ENCODE assay signal across 12 cellular contexts in genomic region chr12:105204916-105205315, GRCh38. TPM values are rescaled to one million over a fixed set of nuclear protein-coding genes. Genes with fewer than 3 reads are reported as not detected.
DNase-seq lines count a peak whose midpoint lies in the region; ATAC-seq and TF ChIP-seq lines count a peak whose summit lies in the region.
"Had no signal": no experiment of that assay in that cellular context is flagged by ENCODE, and none has a peak within 500 bp of the region (broad histone marks: within the 10 kb centered on the region; RNA-seq: fewer than 3 reads in every experiment).

No MANE protein-coding gene starts in this region.

- dilution Hi-C loops in IMR-90 (cut with HindIII; ENCODE audit: low sequenced_read_pairs, unreplicated experiment), result no loop called here

- no peaks in the 10 kb centered on the region for H4K20me1 ChIP-seq in IMR-90 (ENCODE audit: insufficient read depth, low read length)
- H4K20me1 ChIP-seq in osteoblast (ENCODE audit: insufficient read depth, low read length), result no peaks in the 10 kb centered on the region

- H3K18ac ChIP-seq in IMR-90 (ENCODE audit: low read depth, low read length), result no peak overlapping the region

- 100% methylated on average over 1 of the region's 6 CpGs; no CpG with 5 or more reads in 1 of the 2 experiments for WGBS in IMR-90 (ENCODE audit: extremely low coverage in 2 of 2, insufficient read length in 1 of 2), 2 experiments

- DNase-seq in AG10803 (ENCODE audit: low read depth), result peak; percentile 81
- peak; percentile 84 for DNase-seq in IMR-90
- peak; percentile 48 for DNase-seq in brain microvascular endothelial cell
- DNase-seq in osteoblast (ENCODE audit: insufficient read length, low spot score, missing footprints), result peak; percentile 81
- DNase-seq in Caco-2, result no peak
- no peak for DNase-seq in NCI-H1105 (lab: John Stamatoyannopoulos, UW)
- DNase-seq in GM19240 (ENCODE audit: insufficient read length, low spot score), result no peak
- DNase-seq: NCI-H345 had no signal

- no peak overlapping the region for H3K4me3 Mint-ChIP-seq in Caco-2 (ENCODE audit: unreplicated experiment)
- H3K4me3 Mint-ChIP-seq: activated naive CD8-positive, alpha-beta T cell; type B pancreatic cell had no signal

- TF ChIP-seq RAD21 in IMR-90 (IDR thresholded peaks at IDR 0.05; ENCODE audit: low read length), result no peak

- ATAC-seq in IMR-90 (ENCODE audit: low read depth), result peak; percentile 40
- ATAC-seq in GM18519 (IDR thresholded peaks at IDR 0.05; ENCODE audit: low FRiP score, unreplicated experiment), result no peak

- no peak overlapping the region for H3K14ac ChIP-seq in IMR-90 (replicated peaks; ENCODE audit: low read depth, low read length)

- no peaks in the 10 kb centered on the region for H3K27me3 Mint-ChIP-seq in Caco-2 (ENCODE audit: insufficient read depth, unreplicated experiment)
- H3K27me3 Mint-ChIP-seq: activated naive CD8-positive, alpha-beta T cell; type B pancreatic cell had no signal

- intact Hi-C loops in IMR-90 (cut with micrococcal nuclease), result no loop called here
- intact Hi-C loops in Caco-2 (cut with micrococcal nuclease; ENCODE audit: unreplicated experiment), result no loop called here

- H3K4me3 ChIP-seq in AG10803 (ENCODE audit: low read length) (no peak overlapping the region), IMR-90 (ENCODE audit: insufficient read depth, low read depth, low read length) (no peak overlapping the region), brain microvascular endothelial cell (ENCODE audit: low read depth, low read length) (no peak overlapping the region), osteoblast (ENCODE audit: insufficient read depth, low read length) (no peak overlapping the region), Caco-2 (ENCODE audit: low read depth, low read length) (no peak overlapping the region)
- H3K4me3 ChIP-seq: HAP-1 had no signal

- H3K27ac Mint-ChIP-seq in Caco-2 (ENCODE audit: unreplicated experiment), result no peak overlapping the region
- H3K27ac Mint-ChIP-seq: activated naive CD8-positive, alpha-beta T cell; type B pancreatic cell had no signal

- no peak overlapping the region for H2BK120ac ChIP-seq in IMR-90 (ENCODE audit: low read depth, low read length)

- no peak overlapping the region for H4K5ac ChIP-seq in IMR-90 (ENCODE audit: low read depth, low read length)

- H3K9me1 ChIP-seq in IMR-90 (ENCODE audit: insufficient read depth, low read length), result peaks cover 20% of the 10 kb centered on the region

- POLR2A ChIA-PET in IMR-90 (lab: Charles Lee; ENCODE audit: unreplicated experiment), result interaction anchor here (1.0 kb wide), 1 partner anchor 20 kb away, joined by 5 read pairs; no protein-coding TSS in a partner anchor
- POLR2A ChIA-PET in Caco-2 (lab: Charles Lee), result no interaction called here

- no peaks in the 10 kb centered on the region for H3K27me3 ChIP-seq in IMR-90 (ENCODE audit: control insufficient read depth, insufficient read depth, low read length)
- no peaks in the 10 kb centered on the region for H3K27me3 ChIP-seq in brain microvascular endothelial cell (replicated peaks)
- no peaks in the 10 kb centered on the region for H3K27me3 ChIP-seq in osteoblast (ENCODE audit: insufficient read depth, low read length)
- H3K27me3 ChIP-seq in Caco-2 (replicated peaks; ENCODE audit: control insufficient read depth, insufficient read depth, low read length), result no peaks in the 10 kb centered on the region

- no peak overlapping the region for H4K91ac ChIP-seq in IMR-90 (ENCODE audit: insufficient read depth, low read depth, low read length)

- peak overlapping the region; percentile 17; the same call in 1 of the 2 replicates for H2AK5ac ChIP-seq in IMR-90 (ENCODE audit: low read depth, low read length)

- no peak for TF ChIP-seq CTCF in AG10803 (conservative IDR thresholded peaks at IDR 0.05; ENCODE audit: low read length)
- no peak for TF ChIP-seq CTCF in IMR-90 (conservative IDR thresholded peaks at IDR 0.05; ENCODE audit: low read depth, low read length)
- no peak for TF ChIP-seq CTCF in brain microvascular endothelial cell (IDR thresholded peaks at IDR 0.05; ENCODE audit: low read depth, low read length, missing control alignments)
- TF ChIP-seq CTCF in osteoblast (IDR thresholded peaks at IDR 0.05; ENCODE audit: extremely low read depth, low read depth, low read length), result no peak
- no peak for TF ChIP-seq CTCF in Caco-2 (IDR thresholded peaks at IDR 0.05; ENCODE audit: insufficient read depth in 1 of 2, low read depth in 1 of 2, low read length in 1 of 2, severe bottlenecking in 1 of 2, unreplicated experiment in 1 of 2)

- BruUV-seq in IMR-90 (replicated peaks; lab: Mats Ljungman, UMichigan), result no TSS peak
- BruUV-seq in Caco-2 (replicated peaks; lab: Mats Ljungman, UMichigan), result no TSS peak

- no peak overlapping the region for H2BK20ac ChIP-seq in IMR-90 (ENCODE audit: low read depth, low read length)

- peaks cover 35% of the 10 kb centered on the region for H3K36me3 Mint-ChIP-seq in Caco-2 (ENCODE audit: insufficient read depth, unreplicated experiment)

- TF ChIP-seq POLR2A in IMR-90 (IDR thresholded peaks at IDR 0.05; ENCODE audit: low read depth, low read length), result no peak

- H2BK5ac ChIP-seq in IMR-90 (ENCODE audit: low read depth, low read length, poor library complexity, severe bottlenecking), result no peak overlapping the region

- no peak overlapping the region for H3K56ac ChIP-seq in IMR-90 (ENCODE audit: extremely low read depth, insufficient read depth, low read length)

- H3K4ac ChIP-seq in IMR-90 (ENCODE audit: low read depth, low read length), result no peak overlapping the region

- H2AFZ ChIP-seq in IMR-90 (replicated peaks; ENCODE audit: low read length, poor library complexity) (no peak overlapping the region), osteoblast (ENCODE audit: low read length) (no peak overlapping the region)

- H3K4me1 ChIP-seq in IMR-90 (ENCODE audit: control insufficient read depth, insufficient read depth, low read length) (peaks cover 12% of the 10 kb centered on the region), osteoblast (ENCODE audit: insufficient read depth, low read length) (peaks cover 14% of the 10 kb centered on the region), Caco-2 (peaks cover 8% of the 10 kb centered on the region)
- H3K4me1 ChIP-seq: HAP-1 had no signal

- CTCF ChIA-PET in IMR-90 (lab: Yijun Ruan, JAX), result interaction anchor here (0.5 kb wide), 1 partner anchor 57 kb away, joined by 3 read pairs; no protein-coding TSS in a partner anchor
- CTCF ChIA-PET in Caco-2 (lab: Charles Lee), result interaction anchor here (1.1 kb wide), 1 partner anchor 178 kb away, joined by 6 read pairs; no protein-coding TSS in a partner anchor

- peaks cover 3% of the 10 kb centered on the region for H3K79me2 ChIP-seq in osteoblast (ENCODE audit: insufficient read depth, low read length)

- no peak overlapping the region for H3K23ac ChIP-seq in IMR-90 (ENCODE audit: low read depth, low read length)

- H3K9me3 ChIP-seq in IMR-90 (ENCODE audit: control insufficient read depth, insufficient read depth, low read length), result no peaks in the 10 kb centered on the region
- H3K9me3 ChIP-seq in osteoblast (ENCODE audit: low read depth, low read length), result no peaks in the 10 kb centered on the region
- H3K9me3 ChIP-seq in Caco-2, result no peaks in the 10 kb centered on the region
- H3K9me3 ChIP-seq: HAP-1 had no signal

- in situ Hi-C loops in IMR-90 (cut with MboI; ENCODE audit: low sequenced_read_pairs) (loop anchor here (25.0 kb wide), 1 partner anchor 182 kb away; no protein-coding TSS in a partner anchor), brain microvascular endothelial cell (cut with HindIII; ENCODE audit: low pct_ligation_motif_present, low sequenced_read_pairs) (no loop called here)

- peaks cover 12% of the 10 kb centered on the region for H3K4me1 Mint-ChIP-seq in Caco-2 (ENCODE audit: low read depth, unreplicated experiment)

- H3K9me3 Mint-ChIP-seq in Caco-2 (ENCODE audit: unreplicated experiment), result no peaks in the 10 kb centered on the region
- H3K9me3 Mint-ChIP-seq: type B pancreatic cell had no signal

- H3K36me3 ChIP-seq in IMR-90 (ENCODE audit: control insufficient read depth, insufficient read depth, low read length), result peaks cover 60% of the 10 kb centered on the region
- peaks cover 34% of the 10 kb centered on the region for H3K36me3 ChIP-seq in brain microvascular endothelial cell (replicated peaks)
- peaks cover 84% of the 10 kb centered on the region for H3K36me3 ChIP-seq in osteoblast (ENCODE audit: insufficient read depth, low read length)
- peaks cover 7% of the 10 kb centered on the region for H3K36me3 ChIP-seq in Caco-2 (ENCODE audit: control insufficient read depth, insufficient read depth, low read length)

- H3K4me2 ChIP-seq in IMR-90 (ENCODE audit: low read depth, low read length), result no peak overlapping the region
- H3K4me2 ChIP-seq in osteoblast (ENCODE audit: insufficient read depth, low read length), result no peak overlapping the region

- no peak overlapping the region for H3K9ac ChIP-seq in IMR-90 (ENCODE audit: low read depth, low read length)

- H3K27ac ChIP-seq in IMR-90 (ENCODE audit: insufficient read depth, low read length), result no peak overlapping the region
- no peak overlapping the region for H3K27ac ChIP-seq in brain microvascular endothelial cell
- peak overlapping the region; percentile 98 for H3K27ac ChIP-seq in osteoblast (ENCODE audit: low read depth, low read length)

- H4K8ac ChIP-seq in IMR-90 (ENCODE audit: low read depth in 2 of 2, low read length in 2 of 2), result no peak overlapping the region

- H2BK15ac ChIP-seq in IMR-90 (ENCODE audit: low read depth, low read length), result no peak overlapping the region

- peaks cover 17 to 78% of the 10 kb centered on the region in 2 experiments for H3K79me1 ChIP-seq in IMR-90 (ENCODE audit: low read depth in 1 of 2, low read length in 2 of 2)

- peak overlapping the region; percentile 77 for H2AK9ac ChIP-seq in IMR-90 (replicated peaks; ENCODE audit: low read depth, low read length, poor library complexity)

TF ChIP-seq in IMR-90, 13 proteins besides CTCF, POLR2A, EP300 and RAD21 (continues in another document):
- TF ChIP-seq MAZ (IDR thresholded peaks at IDR 0.05; ENCODE audit: borderline replicate concordance, low read depth, low read length) (no peak), CEBPB (IDR thresholded peaks at IDR 0.05; ENCODE audit: low read depth, low read length) (no peak), BHLHE40 (IDR thresholded peaks at IDR 0.05; ENCODE audit: low read depth, low read length) (no peak), RFX5 (IDR thresholded peaks at IDR 0.05; ENCODE audit: low read depth, low read length) (no peak), SMC3 (IDR thresholded peaks at IDR 0.05; ENCODE audit: low read depth, low read length) (0 out of 2 replicates have a peak, but pooled peaks have one; percentile 5)

RNA-seq across cellular contexts. Expression of gene APPL2, which starts 31.1 kb away (rescaled TPM):
- 42.3 and 53.3 TPM in 2 replicates for total RNA-seq in IMR-90 (2012; rRNA removed)
- polyA plus RNA-seq in IMR-90 (2012; rRNA removed), result 50.3 and 65.8 TPM in 2 replicates
- 18.1 and 37.3 TPM in 2 replicates for polyA plus RNA-seq in IMR-90 (2012; cell fraction: cytosol; rRNA removed)
- 26.2 and 113 TPM in 2 replicates for polyA plus RNA-seq in IMR-90 (2012; cell fraction: nucleus; rRNA removed; ENCODE audit: low replicate concordance)
- total RNA-seq in osteoblast, result 67.0 and 91.3 TPM in 2 replicates
- 49.2 and 56.0 TPM in 2 replicates for total RNA-seq in Caco-2 (2022)

Comparison
In these comparisons a context has a peak if more than half of its experiments do, and no peak if none do; other contexts are left out.
1. DNase-seq: peak in AG10803 (single experiment), IMR-90 (single experiment), brain microvascular endothelial cell (single experiment) and osteoblast (single experiment); none in Caco-2 (0 of 2), NCI-H1105 (single experiment) and GM19240 (single experiment).